16 cellular contexts compared by ENCODE assay signal in the genomic region with DNA sequence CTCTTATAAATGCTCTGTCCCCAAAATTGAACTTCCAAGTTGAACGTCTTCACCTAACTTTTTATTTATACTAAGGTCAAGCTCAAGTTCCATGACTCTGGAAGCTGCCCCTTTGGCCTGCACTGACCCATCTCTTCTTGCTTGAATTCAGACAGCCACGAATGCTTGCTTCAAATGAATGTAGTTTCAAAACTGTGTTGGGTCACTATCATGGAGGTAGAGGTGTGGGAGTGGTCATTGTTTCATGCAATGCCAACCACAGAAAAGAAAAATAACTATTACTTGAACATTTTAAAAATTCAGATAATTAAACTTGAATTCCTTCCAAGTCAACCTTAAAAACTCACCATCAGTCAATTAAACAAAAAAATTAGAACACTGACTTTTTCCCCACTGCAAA.
"Had no signal": no experiment of that assay in that cellular context is flagged by ENCODE, and none has a peak within 500 bp of the region (broad histone marks: within the 10 kb centered on the region; RNA-seq: fewer than 3 reads in every experiment).

No MANE protein-coding gene starts in this region.

- H3K27me3 Mint-ChIP-seq: progenitor cell of endocrine pancreas had no signal

- H3K27ac Mint-ChIP-seq: nephron progenitor cell; progenitor cell of endocrine pancreas; T-helper 1 cell treated with Interleukin-12 subunit alpha and Interleukin-12 subunit beta and Interleukin-4 antibody, amounts not matched to agents 30 μg/mL and 1 μg/mL, for 36 hours had no signal

- ATAC-seq: activated CD4-positive, CD25-positive, alpha-beta regulatory T cell treated with anti-CD3 and anti-CD28 coated beads, Interleukin-2, amount 50 U/mL, for 24 hours; left lung; stimulated activated naive CD8-positive, alpha-beta T cell treated with anti-CD3 and anti-CD28 coated beads, Interleukin-15, Interleukin-2, amounts not matched to agents 100 U/mL and 50 U/mL, for 24 hours had no signal

- DNase-seq: activated CD8-positive, alpha-beta memory T cell treated with anti-CD3 and anti-CD28 coated beads for 24 hours; activated naive CD4-positive, alpha-beta T cell; aorta; cerebellar nuclear complex; cortex of kidney; effector CD4-positive, alpha-beta T cell; kidney; left lung; nephron progenitor cell; stimulated activated CD8-positive, alpha-beta memory T cell treated with anti-CD3 and anti-CD28 coated beads, Interleukin-4, amount 100 ng/mL, for 48 hours; stimulated activated naive CD8-positive, alpha-beta T cell treated with anti-CD3 and anti-CD28 coated beads, Interleukin-15, Interleukin-2, amounts not matched to agents 100 U/mL and 50 U/mL, for 24 hours; substantia nigra had no signal

- H3K27ac ChIP-seq: left lung, tibial nerve had no signal

- H3K4me3 Mint-ChIP-seq: T-helper 1 cell treated with Interleukin-12 subunit alpha and Interleukin-12 subunit beta and Interleukin-4 antibody, amounts not matched to agents 30 μg/mL and 1 μg/mL, for 36 hours had no signal

- H3K4me3 ChIP-seq: left lung, tibial nerve had no signal

- H3K9me3 ChIP-seq: left lung, tibial nerve had no signal

- H3K9me3 Mint-ChIP-seq: nephron progenitor cell; T-helper 1 cell treated with Interleukin-12 subunit alpha and Interleukin-12 subunit beta and Interleukin-4 antibody, amounts not matched to agents 30 μg/mL and 1 μg/mL, for 36 hours had no signal

- H3K27me3 ChIP-seq: left lung, tibial nerve had no signal
